Comparison of ENCODE assay signal across 29 cellular contexts in the genomic region with DNA sequence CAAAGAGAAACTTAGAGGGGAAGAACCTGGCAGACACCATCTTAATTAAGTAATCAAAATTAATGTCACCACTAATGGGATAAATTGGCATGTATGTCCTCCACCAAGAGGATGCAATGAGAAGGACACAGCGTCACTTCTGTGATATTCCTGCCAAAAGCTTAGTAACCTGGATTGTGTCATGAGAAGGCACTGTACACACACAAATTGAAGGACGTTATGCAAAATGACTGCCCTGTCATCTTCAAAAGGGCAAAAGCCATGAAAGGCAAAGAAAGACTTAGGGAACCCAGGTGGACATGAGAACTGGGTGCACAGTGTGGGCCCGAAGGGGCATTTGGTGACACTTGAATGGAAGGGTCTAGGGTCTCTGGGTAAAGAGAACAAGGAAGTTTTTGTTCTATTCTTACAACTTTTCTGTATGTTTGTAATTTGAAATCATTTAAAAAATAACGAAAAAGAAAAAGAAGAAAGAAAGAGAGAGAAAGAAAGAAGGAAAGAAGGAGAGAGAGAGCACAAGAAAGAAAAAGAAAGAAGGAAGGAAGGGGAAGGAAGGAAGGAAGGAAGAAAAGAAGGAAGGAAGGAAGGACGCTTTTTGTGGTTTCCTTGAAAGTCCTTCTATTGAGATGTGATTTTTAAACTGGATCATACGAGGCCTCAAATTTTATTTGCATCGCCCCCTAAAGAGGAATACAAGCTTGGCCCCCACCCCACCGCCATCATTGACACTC. TPM values are rescaled to one million over a fixed set of nuclear protein-coding genes. Genes with fewer than 3 reads are reported as not detected.
"Had no signal": no experiment of that assay in that cellular context is flagged by ENCODE, and none has a peak within 500 bp of the region (broad histone marks: within the 10 kb centered on the region; RNA-seq: fewer than 3 reads in every experiment).

No MANE protein-coding gene starts in this region.

- H3K4me3 Mint-ChIP-seq: activated CD4-positive, alpha-beta T cell treated with anti-CD3 and anti-CD28 coated beads for 36 hours; activated naive CD8-positive, alpha-beta T cell treated with anti-CD3 and anti-CD28 coated beads, Interleukin-2, amount 10 ng/mL, durations not matched to agents 7 days and 5 days; activated T-cell treated with anti-CD3 and anti-CD28 coated beads, Interleukin-2, amount 50 U/mL, for 24 hours; neural progenitor cell had no signal

- H3K4me3 ChIP-seq: breast epithelium, colonic mucosa, dorsolateral prefrontal cortex, esophagus squamous epithelium, heart left ventricle, lung, neural progenitor cell, testis, uterus had no signal

- H3K4me2 ChIP-seq: neural progenitor cell had no signal

- H3K9me3 ChIP-seq: breast epithelium, colonic mucosa, esophagus squamous epithelium, heart left ventricle, testis, uterus had no signal

- H3K27ac Mint-ChIP-seq: activated CD4-positive, alpha-beta T cell treated with anti-CD3 and anti-CD28 coated beads for 36 hours; activated naive CD8-positive, alpha-beta T cell treated with anti-CD3 and anti-CD28 coated beads, Interleukin-2, amount 10 ng/mL, durations not matched to agents 7 days and 5 days; activated T-cell treated with anti-CD3 and anti-CD28 coated beads, Interleukin-2, amount 50 U/mL, for 24 hours; activated T-helper 2 cell treated with anti-CD3 and anti-CD28 coated beads, Interferon-gamma antibody, Interleukin-2, Interleukin-4, amounts not matched to agents 10 μg/mL and 5 μg/mL and 100 μg/mL, durations not matched to agents 14 hours and 24 hours and 36 hours; neural progenitor cell had no signal

- H3K4me1 Mint-ChIP-seq: activated naive CD8-positive, alpha-beta T cell treated with anti-CD3 and anti-CD28 coated beads, Interleukin-2, amount 10 ng/mL, durations not matched to agents 7 days and 5 days; neural progenitor cell had no signal

- H2AFZ ChIP-seq: neural progenitor cell had no signal

- ATAC-seq: activated CD4-positive, alpha-beta T cell treated with anti-CD3 and anti-CD28 coated beads for 36 hours; heart left ventricle; naive thymus-derived CD4-positive, alpha-beta T cell; sciatic nerve had no signal

- H3K27me3 ChIP-seq: breast epithelium, colonic mucosa, dorsolateral prefrontal cortex, esophagus squamous epithelium, heart left ventricle, neural progenitor cell, testis, uterus had no signal

- H3K27me3 Mint-ChIP-seq: activated CD4-positive, alpha-beta T cell treated with anti-CD3 and anti-CD28 coated beads for 36 hours; activated T-cell treated with anti-CD3 and anti-CD28 coated beads, Interleukin-2, amount 50 U/mL, for 24 hours had no signal

- H3K27ac ChIP-seq: breast epithelium, colonic mucosa, dorsolateral prefrontal cortex, esophagus squamous epithelium, heart left ventricle, neural progenitor cell, testis, uterus had no signal

- H3K9ac ChIP-seq: neural progenitor cell had no signal

- H3K36me3 ChIP-seq: breast epithelium, colonic mucosa, esophagus squamous epithelium, heart left ventricle, neural progenitor cell, uterus had no signal

- DNase-seq: activated CD4-positive, alpha-beta T cell treated with anti-CD3 and anti-CD28 coated beads for 36 hours; activated CD4-positive, alpha-beta T cell treated with anti-CD3 and anti-CD28 coated beads, Interleukin-2, amount 50 U/mL, for 4 hours; activated CD8-positive, alpha-beta memory T cell treated with anti-CD3 and anti-CD28 coated beads for 24 hours; activated CD8-positive, alpha-beta memory T cell treated with anti-CD3 and anti-CD28 coated beads, Interleukin-2, amount 50 U/mL, for 4 hours; activated naive CD4-positive, alpha-beta T cell; activated naive CD8-positive, alpha-beta T cell treated with anti-CD3 and anti-CD28 coated beads, Interleukin-2, amount 10 ng/mL, durations not matched to agents 7 days and 5 days; activated T-cell treated with anti-CD3 and anti-CD28 coated beads, Interleukin-2, amount 50 U/mL, for 24 hours; amniotic stem cell; colonic mucosa; dorsolateral prefrontal cortex; esophagus squamous epithelium; heart left ventricle; naive thymus-derived CD4-positive, alpha-beta T cell; posterior cingulate gyrus; small intestine; stimulated activated CD4-positive, alpha-beta T cell treated with anti-CD3 and anti-CD28 coated beads, Interleukin-2, amount 100 ng/mL, for 24 hours; stimulated activated naive CD4-positive, alpha-beta T cell; testis; trophoblast cell; uterus had no signal

- H3K9me3 Mint-ChIP-seq: activated T-cell treated with anti-CD3 and anti-CD28 coated beads, Interleukin-2, amount 50 U/mL, for 24 hours; activated T-helper 2 cell treated with anti-CD3 and anti-CD28 coated beads, Interferon-gamma antibody, Interleukin-2, Interleukin-4, amounts not matched to agents 10 μg/mL and 5 μg/mL and 100 μg/mL, durations not matched to agents 14 hours and 24 hours and 36 hours; neural progenitor cell had no signal

- H3K36me3 Mint-ChIP-seq: activated naive CD8-positive, alpha-beta T cell treated with anti-CD3 and anti-CD28 coated beads, Interleukin-2, amount 10 ng/mL, durations not matched to agents 7 days and 5 days; naive thymus-derived CD4-positive, alpha-beta T cell; neural progenitor cell had no signal

- H3K4me1 ChIP-seq: breast epithelium, colonic mucosa, esophagus squamous epithelium, heart left ventricle, neural progenitor cell, testis, uterus had no signal

- FAIRE-seq: keratinocyte, small intestine, TTC549 had no signal

RNA-seq across cellular contexts. Expression of gene APOH, which starts 4.0 kb away (rescaled TPM):
- total RNA-seq: activated CD4-positive, alpha-beta T cell treated with anti-CD3 and anti-CD28 coated beads for 36 hours; activated naive CD8-positive, alpha-beta T cell treated with anti-CD3 and anti-CD28 coated beads, Interleukin-2, amount 10 ng/mL, durations not matched to agents 7 days and 5 days; activated T-helper 2 cell treated with anti-CD3 and anti-CD28 coated beads, Interferon-gamma antibody, Interleukin-2, Interleukin-4, amounts not matched to agents 10 μg/mL and 5 μg/mL and 100 μg/mL, durations not matched to agents 14 hours and 24 hours and 36 hours; breast epithelium; dorsolateral prefrontal cortex; esophagus squamous epithelium; mesenteric fat pad; naive thymus-derived CD4-positive, alpha-beta T cell; omental fat pad; sciatic nerve had no signal
- polyA plus RNA-seq: keratinocyte; naive thymus-derived CD4-positive, alpha-beta T cell had no signal
